Comparison of ENCODE assay signal across 1 cellular context in the genomic region with DNA sequence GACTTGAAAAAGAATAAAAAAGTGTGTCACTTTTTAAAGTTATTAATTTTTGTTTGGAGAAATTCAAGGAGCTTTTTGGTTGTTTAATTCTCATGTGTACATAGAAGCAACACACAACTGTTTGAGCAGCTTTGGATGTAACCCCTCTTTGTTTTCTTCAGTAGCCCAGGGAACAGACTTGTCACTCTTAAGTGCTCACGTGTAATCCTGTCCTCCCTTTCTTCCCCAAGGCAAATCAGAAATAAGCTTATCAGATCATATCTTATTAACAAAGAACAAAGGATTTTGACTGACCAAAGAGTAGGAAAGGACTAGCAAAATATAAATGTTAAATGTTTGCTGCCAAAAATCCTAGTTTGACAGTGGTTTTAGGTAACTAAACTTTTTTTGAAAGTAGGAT.
TF ChIP-seq lines count a peak whose summit lies in the region.

No MANE protein-coding gene starts in this region.

TF ChIP-seq in endothelial cell of umbilical vein, 7 proteins besides CTCF, POLR2A, EP300 and RAD21 (continued from another document):
- no peak for TF ChIP-seq EZH2 (IDR thresholded peaks at IDR 0.05; ENCODE audit: borderline replicate concordance, low read depth, low read length, severe bottlenecking)
- TF ChIP-seq GATA2 (IDR thresholded peaks at IDR 0.05; ENCODE audit: insufficient read depth, insufficient read length, low read depth, low read length), result no peak
- TF ChIP-seq MYC (IDR thresholded peaks at IDR 0.05; ENCODE audit: low read depth, low read length), result no peak
- TF ChIP-seq JUN (IDR thresholded peaks at IDR 0.05; ENCODE audit: borderline replicate concordance, insufficient read depth, insufficient read length, low read depth), result no peak
- no peak for TF ChIP-seq FOS (IDR thresholded peaks at IDR 0.05; ENCODE audit: borderline replicate concordance, insufficient read depth, low read length)
- TF ChIP-seq, protein P1, sequence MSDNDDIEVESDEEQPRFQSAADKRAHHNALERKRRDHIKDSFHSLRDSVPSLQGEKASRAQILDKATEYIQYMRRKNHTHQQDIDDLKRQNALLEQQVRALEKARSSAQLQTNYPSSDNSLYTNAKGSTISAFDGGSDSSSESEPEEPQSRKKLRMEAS (IDR thresholded peaks at IDR 0.05; ENCODE audit: insufficient read depth, insufficient read length), result no peak
